Comparison of ENCODE assay signal across 8 cellular contexts in genomic region chr7:4745265-4745919, GRCh38. TPM values are rescaled to one million over a fixed set of nuclear protein-coding genes. Genes with fewer than 3 reads are reported as not detected.
A peak's percentile ranks its signal among the peaks of the same experiment; 100 is the strongest.
DNase-seq lines count a peak whose midpoint lies in the region; ATAC-seq and TF ChIP-seq lines count a peak whose summit lies in the region.

No MANE protein-coding gene starts in this region.

- H3K27me3 Mint-ChIP-seq in activated T-cell treated with anti-CD3 and anti-CD28 coated beads, Interleukin-2, amount 50 U/mL, for 72 hours (ENCODE audit: low read depth), result no peaks in the 10 kb centered on the region

- no peaks in the 10 kb centered on the region for H3K27me3 ChIP-seq in right lobe of liver

- H3K27ac ChIP-seq in right lobe of liver, result peak overlapping the region; percentile 81 to 97 (median 85)
- H3K27ac ChIP-seq in urinary bladder (ENCODE audit: low read depth), result peak overlapping the region; percentile 97

- H3K36me3 Mint-ChIP-seq in activated T-cell treated with anti-CD3 and anti-CD28 coated beads, Interleukin-2, amount 50 U/mL, for 72 hours (ENCODE audit: insufficient read depth in 2 of 2), result peaks cover 3 to 27% of the 10 kb centered on the region in 2 donors

- H3K4me3 Mint-ChIP-seq in activated T-cell treated with anti-CD3 and anti-CD28 coated beads, Interleukin-2, amount 50 U/mL, for 72 hours, result peak overlapping the region; percentile 91 to 96

- H3K4me3 ChIP-seq in right lobe of liver, result peak overlapping the region; percentile 16 to 38 (median 20)
- H3K4me3 ChIP-seq in urinary bladder (ENCODE audit: low read depth, low read length), result peak overlapping the region; percentile 4

- H3K9me3 ChIP-seq in right lobe of liver, result no peaks in the 10 kb centered on the region

- peak overlapping the region; percentile 95 for H3K27ac Mint-ChIP-seq in activated T-cell treated with anti-CD3 and anti-CD28 coated beads, Interleukin-2, amount 50 U/mL, for 72 hours

- peaks cover 74% of the 10 kb centered on the region for H3K4me1 Mint-ChIP-seq in activated T-cell treated with anti-CD3 and anti-CD28 coated beads, Interleukin-2, amount 50 U/mL, for 72 hours (ENCODE audit: low read depth)

- 7% methylated on average over 11 of the region's 18 CpGs for WGBS in right lobe of liver (ENCODE audit: insufficient coverage, low coverage, low lambda C conversion rate, missing lambda C conversion rate)
- 9% methylated on average over 18 of the region's 18 CpGs for WGBS in urinary bladder

- H3K36me3 ChIP-seq in right lobe of liver, result peaks cover 0 to 12% (median 3%) of the 10 kb centered on the region in 4 donors
- peaks cover 10% of the 10 kb centered on the region for H3K36me3 ChIP-seq in urinary bladder (ENCODE audit: insufficient read depth)

- DNase-seq in activated T-cell treated with anti-CD3 and anti-CD28 coated beads, Interleukin-2, amount 50 U/mL, for 72 hours, result no peak
- no peak for DNase-seq in right lobe of liver
- no peak for DNase-seq in NCI-H1417 (lab: John Stamatoyannopoulos, UW)
- DNase-seq in NCI-H1694 treated with DMSO at 0.1 percent for 48 hours (lab: John Stamatoyannopoulos, UW), result no peak
- DNase-seq in erythroblast (lab: John Stamatoyannopoulos, UW), result no peak

- intact Hi-C loops in right lobe of liver (cut with DNase I), result no loop called here

- TF ChIP-seq POLR2A in GM18505 (IDR thresholded peaks at IDR 0.05; ENCODE audit: borderline replicate concordance, extremely low read depth, insufficient read depth, insufficient read length), result peak; percentile 32
- no peak for TF ChIP-seq POLR2A in right lobe of liver (IDR thresholded peaks at IDR 0.05)
- no peak for TF ChIP-seq POLR2A in erythroblast (IDR thresholded peaks at IDR 0.05; ENCODE audit: low read length)

- peak; percentile 30 for ATAC-seq in GM18505 (IDR thresholded peaks at IDR 0.05; ENCODE audit: unreplicated experiment)
- ATAC-seq in HG02981 (IDR thresholded peaks at IDR 0.05; ENCODE audit: unreplicated experiment), result peak; percentile 10
- peak; percentile 32 to 38 for ATAC-seq in activated T-cell treated with anti-CD3 and anti-CD28 coated beads, Interleukin-2, amount 50 U/mL, for 72 hours (replicated peaks in 1 of 2)
- ATAC-seq in right lobe of liver, result no peak

- H3K4me1 ChIP-seq in right lobe of liver (peaks cover 0 to 23% (median 12%) of the 10 kb centered on the region in 4 donors), urinary bladder (ENCODE audit: insufficient read depth) (peaks cover 3% of the 10 kb centered on the region)

- TF ChIP-seq CTCF in right lobe of liver (IDR thresholded peaks at IDR 0.05), result no peak

- H3K9me3 Mint-ChIP-seq in activated T-cell treated with anti-CD3 and anti-CD28 coated beads, Interleukin-2, amount 50 U/mL, for 72 hours, result no peaks in the 10 kb centered on the region

RNA-seq across cellular contexts. Expression of gene AP5Z1, which starts 30.0 kb away (rescaled TPM):
- total RNA-seq in activated T-cell treated with anti-CD3 and anti-CD28 coated beads, Interleukin-2, amount 50 U/mL, for 72 hours, result 10 to 100 TPM; 38.1 to 39.0 TPM
- total RNA-seq in right lobe of liver (10 to 100 TPM in 5 of 6 experiments, 1 to 10 TPM in 1; 9.7 to 23.6 (median 14.2) TPM), urinary bladder (15.8 TPM)
- 29.3 TPM for polyA plus RNA-seq in urinary bladder

Comparison
In these comparisons a context has a peak if more than half of its experiments do, and no peak if none do; other contexts are left out.
1. ATAC-seq: peak in GM18505 (single experiment), HG02981 (single experiment) and activated T-cell treated with anti-CD3 and anti-CD28 coated beads, Interleukin-2, amount 50 U/mL, for 72 hours (2 of 2); none in right lobe of liver (0 of 4).